ENCODE assay signal across 16 cellular contexts in genomic region chr15:56467626-56468025, GRCh38. TPM values are rescaled to one million over a fixed set of nuclear protein-coding genes. Genes with fewer than 3 reads are reported as not detected.
DNase-seq lines count a peak whose midpoint lies in the region; ATAC-seq and TF ChIP-seq lines count a peak whose summit lies in the region.
"Had no signal": no experiment of that assay in that cellular context is flagged by ENCODE, and none has a peak within 500 bp of the region (broad histone marks: within the 10 kb centered on the region; RNA-seq: fewer than 3 reads in every experiment).

No MANE protein-coding gene starts in this region.

- H3K36me3 ChIP-seq in MM.1S (replicated peaks; ENCODE audit: insufficient read depth, low read length) (no peaks in the 10 kb centered on the region), fibroblast of lung (ENCODE audit: control insufficient read depth, insufficient read depth, low read length) (no peaks in the 10 kb centered on the region), smooth muscle cell (ENCODE audit: low read depth) (no peaks in the 10 kb centered on the region)
- H3K36me3 ChIP-seq: SJSA1 had no signal

- TF ChIP-seq CTCF in MM.1S (IDR thresholded peaks at IDR 0.05; ENCODE audit: low read length) (no peak), fibroblast of lung (conservative IDR thresholded peaks at IDR 0.05 in 1 of 2, IDR thresholded peaks at IDR 0.05 in 1 of 2; ENCODE audit: low read depth in 1 of 2, low read length in 2 of 2) (no peak), smooth muscle cell (IDR thresholded peaks at IDR 0.05; ENCODE audit: borderline replicate concordance, insufficient read depth, poor library complexity, severe bottlenecking) (no peak)

- no peak for DNase-seq in activated naive CD4-positive, alpha-beta T cell treated with anti-CD3 and anti-CD28 coated beads, Interleukin-2, amount 50 U/mL, for 72 hours (ENCODE audit: low spot score in 2 of 2)
- no peak for DNase-seq in MM.1S
- no peak for DNase-seq in fibroblast of lung (ENCODE audit: low read depth in 2 of 2)
- DNase-seq in NCI-H1694 (lab: John Stamatoyannopoulos, UW): no peak
- DNase-seq in smooth muscle cell (lab: John Stamatoyannopoulos, UW; ENCODE audit: unreplicated experiment): no peak
- no peak for DNase-seq in glomerular visceral epithelial cell (ENCODE audit: extremely low spot score)
- DNase-seq: 8988T; CD4-positive, CD25-positive, alpha-beta regulatory T cell; DMS 273 treated with DMSO at 0.1 percent for 48 hours; Kasumi-1; NCI-H1417 treated with DMSO at 0.1 percent for 48 hours; NCI-H524 had no signal

- H3K9me3 ChIP-seq in MM.1S (replicated peaks; ENCODE audit: insufficient read depth, low read length) (no peaks in the 10 kb centered on the region), fibroblast of lung (ENCODE audit: control insufficient read depth, insufficient read depth, low read depth, low read length) (no peaks in the 10 kb centered on the region), smooth muscle cell (replicated peaks; ENCODE audit: low read depth) (no peaks in the 10 kb centered on the region)
- H3K9me3 ChIP-seq: SJSA1 had no signal

- WGBS in smooth muscle cell (ENCODE audit: low lambda C conversion rate): 71% methylated on average over 3 of the region's 3 CpGs

- peak overlapping the region; percentile 53; the same call in 1 of the 2 replicates for H3K4me2 ChIP-seq in MM.1S (ENCODE audit: low read depth, low read length)
- H3K4me2 ChIP-seq in fibroblast of lung (ENCODE audit: extremely low read depth, insufficient read depth, low read length): peak overlapping the region; percentile 54
- H3K4me2 ChIP-seq in smooth muscle cell: no peak overlapping the region

- no peak for ATAC-seq in activated naive CD4-positive, alpha-beta T cell treated with anti-CD3 and anti-CD28 coated beads, Interleukin-2, amount 50 U/mL, for 72 hours
- no peak for ATAC-seq in GM19023 (IDR thresholded peaks at IDR 0.05; ENCODE audit: unreplicated experiment)

- H3K9ac ChIP-seq in MM.1S (ENCODE audit: low read length) (no peak overlapping the region), fibroblast of lung (ENCODE audit: insufficient read depth, low read length) (no peak overlapping the region), smooth muscle cell (ENCODE audit: low read depth) (no peak overlapping the region)

- H3K27me3 ChIP-seq in MM.1S (replicated peaks; ENCODE audit: insufficient read depth, low read length) (no peaks in the 10 kb centered on the region), fibroblast of lung (ENCODE audit: control insufficient read depth, insufficient read depth, low read length) (no peaks in the 10 kb centered on the region), smooth muscle cell (ENCODE audit: low read depth) (peaks cover 28% of the 10 kb centered on the region)
- H3K27me3 ChIP-seq: SJSA1 had no signal

- H3K27ac Mint-ChIP-seq in activated naive CD4-positive, alpha-beta T cell treated with anti-CD3 and anti-CD28 coated beads, Interleukin-2, amount 50 U/mL, for 24 hours: no peak overlapping the region
- no peak overlapping the region for H3K27ac Mint-ChIP-seq in activated naive CD4-positive, alpha-beta T cell treated with anti-CD3 and anti-CD28 coated beads, Interleukin-2, amount 50 U/mL, for 72 hours

- H3K27me3 Mint-ChIP-seq in activated naive CD4-positive, alpha-beta T cell treated with anti-CD3 and anti-CD28 coated beads, Interleukin-2, amount 50 U/mL, for 24 hours: peaks cover 17% of the 10 kb centered on the region

- H3K4me1 ChIP-seq in MM.1S (ENCODE audit: low read length): peaks cover 8% of the 10 kb centered on the region
- H3K4me1 ChIP-seq in fibroblast of lung (ENCODE audit: control insufficient read depth, extremely low read depth, insufficient read depth, low read length): peaks cover 3% of the 10 kb centered on the region
- peaks cover 5% of the 10 kb centered on the region for H3K4me1 ChIP-seq in smooth muscle cell (ENCODE audit: low read depth)

- H3K4me3 Mint-ChIP-seq in activated naive CD4-positive, alpha-beta T cell treated with anti-CD3 and anti-CD28 coated beads, Interleukin-2, amount 50 U/mL, for 24 hours: peak overlapping the region; percentile 81

- H4K20me1 ChIP-seq in MM.1S (ENCODE audit: insufficient read depth, low read length) (0 out of 2 replicates have a peak, but pooled peaks cover 4% of the 10 kb centered on the region), fibroblast of lung (ENCODE audit: control insufficient read depth, extremely low read depth, insufficient read depth, low read length) (no peaks in the 10 kb centered on the region), smooth muscle cell (ENCODE audit: low read depth) (no peaks in the 10 kb centered on the region)

- no peak overlapping the region for H3K27ac ChIP-seq in MM.1S (ENCODE audit: low read length)
- H3K27ac ChIP-seq in fibroblast of lung (ENCODE audit: insufficient read depth, low read length): no peak overlapping the region
- no peak overlapping the region for H3K27ac ChIP-seq in smooth muscle cell (ENCODE audit: low read depth)
- H3K27ac ChIP-seq: RWPE1, SJSA1 had no signal

- H3K4me3 ChIP-seq in MM.1S (ENCODE audit: low read length) (no peak overlapping the region), fibroblast of lung (replicated peaks in 1 of 4; ENCODE audit: control extremely low read depth in 1 of 4, insufficient read depth in 1 of 4, low read depth in 3 of 4, low read length in 4 of 4) (no peak overlapping the region), smooth muscle cell (no peak overlapping the region)

- H3K36me3 Mint-ChIP-seq in activated naive CD4-positive, alpha-beta T cell treated with anti-CD3 and anti-CD28 coated beads, Interleukin-2, amount 50 U/mL, for 24 hours: no peaks in the 10 kb centered on the region
- peaks cover 4 to 8% of the 10 kb centered on the region in 2 donors for H3K36me3 Mint-ChIP-seq in activated naive CD4-positive, alpha-beta T cell treated with anti-CD3 and anti-CD28 coated beads, Interleukin-2, amount 50 U/mL, for 72 hours
- H3K36me3 Mint-ChIP-seq: CD4-positive, CD25-positive, alpha-beta regulatory T cell had no signal

- H3K4me1 Mint-ChIP-seq in activated naive CD4-positive, alpha-beta T cell treated with anti-CD3 and anti-CD28 coated beads, Interleukin-2, amount 50 U/mL, for 24 hours: peaks cover 25% of the 10 kb centered on the region

- no peaks in the 10 kb centered on the region for H3K79me2 ChIP-seq in MM.1S (ENCODE audit: low read length)
- no peaks in the 10 kb centered on the region for H3K79me2 ChIP-seq in fibroblast of lung (ENCODE audit: control insufficient read depth, insufficient read depth, low read length)
- H3K79me2 ChIP-seq in smooth muscle cell (ENCODE audit: low read depth): no peaks in the 10 kb centered on the region

- H3F3A ChIP-seq in MM.1S (ENCODE audit: insufficient read depth, low read length) (peaks cover 14% of the 10 kb centered on the region; the same call in 1 of the 2 replicates), smooth muscle cell (ENCODE audit: low read depth) (no peaks in the 10 kb centered on the region)

- H2AFZ ChIP-seq in MM.1S (ENCODE audit: low read length) (no peak overlapping the region), fibroblast of lung (ENCODE audit: low read length) (no peak overlapping the region), smooth muscle cell (ENCODE audit: low read depth) (no peak overlapping the region)

- no peaks in the 10 kb centered on the region for H3K9me2 ChIP-seq in MM.1S (replicated peaks; ENCODE audit: insufficient read depth, low read length)

- no peaks in the 10 kb centered on the region for H3K9me3 Mint-ChIP-seq in activated naive CD4-positive, alpha-beta T cell treated with anti-CD3 and anti-CD28 coated beads, Interleukin-2, amount 50 U/mL, for 24 hours
- no peaks in the 10 kb centered on the region for H3K9me3 Mint-ChIP-seq in activated naive CD4-positive, alpha-beta T cell treated with anti-CD3 and anti-CD28 coated beads, Interleukin-2, amount 50 U/mL, for 72 hours
- H3K9me3 Mint-ChIP-seq: CD4-positive, CD25-positive, alpha-beta regulatory T cell had no signal

RNA-seq across cellular contexts. Expression of gene MNS1, which starts 2.7 kb away (rescaled TPM):
- under 1 TPM; 0.47 to 0.73 TPM for total RNA-seq in activated naive CD4-positive, alpha-beta T cell treated with anti-CD3 and anti-CD28 coated beads, Interleukin-2, amount 50 U/mL, for 72 hours
- total RNA-seq in fibroblast of lung (1.8 and 2.1 TPM in 2 replicates), smooth muscle cell (0.31 and 2.0 TPM in 2 replicates)
- polyA plus RNA-seq in fibroblast of lung (3.2 and 3.9 TPM in 2 replicates), smooth muscle cell (1.2 and 2.3 TPM in 2 replicates)
- polyA plus RNA-seq in fibroblast of lung (2012): 4.5 and 4.7 TPM in 2 replicates
- polyA minus RNA-seq in fibroblast of lung (ENCODE audit: low replicate concordance): not detected in 2 replicates
- total RNA-seq: CD4-positive, CD25-positive, alpha-beta regulatory T cell had no signal
- polyA plus RNA-seq: CD4-positive, CD25-positive, alpha-beta regulatory T cell had no signal
